Comparison of ENCODE assay signal across 9 cellular contexts in the genomic region with DNA sequence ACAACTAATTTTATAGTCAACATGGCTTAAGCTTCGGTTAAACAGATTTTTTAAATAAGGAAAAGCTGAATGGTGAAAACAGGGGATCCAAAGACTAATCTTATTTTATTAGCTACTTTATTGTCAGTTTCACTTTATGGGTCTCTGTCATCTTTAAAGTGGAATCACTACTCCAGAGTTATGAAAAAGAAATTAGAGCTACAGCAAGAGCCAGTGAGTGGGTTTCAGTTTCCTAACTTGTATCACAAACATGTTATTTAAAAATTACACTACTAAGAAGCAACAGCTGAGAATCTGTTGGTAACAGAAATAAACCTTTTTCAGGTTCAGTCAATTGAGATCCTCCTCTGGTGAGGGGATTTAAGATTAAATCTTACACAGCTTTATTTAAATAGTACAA. TPM values are rescaled to one million over a fixed set of nuclear protein-coding genes. Genes with fewer than 3 reads are reported as not detected.
DNase-seq lines count a peak whose midpoint lies in the region; ATAC-seq lines count a peak whose summit lies in the region.
"Had no signal": no experiment of that assay in that cellular context is flagged by ENCODE, and none has a peak within 500 bp of the region (broad histone marks: within the 10 kb centered on the region; RNA-seq: fewer than 3 reads in every experiment).

No MANE protein-coding gene starts in this region.

- H3K4me3 Mint-ChIP-seq in activated T-cell treated with anti-CD3 and anti-CD28 coated beads, Interleukin-2, amount 50 U/mL, for 72 hours, result peak overlapping the region; percentile 44 to 81
- H3K4me3 Mint-ChIP-seq in stimulated activated naive CD8-positive, alpha-beta T cell treated with anti-CD3 and anti-CD28 coated beads, Interleukin-15, amount 100 ng/mL, for 72 hours, result peak overlapping the region; percentile 18 to 29

- H3K36me3 Mint-ChIP-seq in activated T-cell treated with anti-CD3 and anti-CD28 coated beads, Interleukin-2, amount 50 U/mL, for 72 hours (ENCODE audit: insufficient read depth in 2 of 2), result peaks cover 16 to 40% of the 10 kb centered on the region in 2 donors

- H3K27ac Mint-ChIP-seq in activated T-cell treated with anti-CD3 and anti-CD28 coated beads, Interleukin-2, amount 50 U/mL, for 72 hours, result peak overlapping the region; percentile 91
- H3K27ac Mint-ChIP-seq in stimulated activated naive CD8-positive, alpha-beta T cell treated with anti-CD3 and anti-CD28 coated beads, Interleukin-15, amount 100 ng/mL, for 72 hours, result peak overlapping the region in 1 of 2 donors; percentile 55

- no peaks in the 10 kb centered on the region for H3K9me3 Mint-ChIP-seq in activated T-cell treated with anti-CD3 and anti-CD28 coated beads, Interleukin-2, amount 50 U/mL, for 72 hours
- H3K9me3 Mint-ChIP-seq in stimulated activated naive CD8-positive, alpha-beta T cell treated with anti-CD3 and anti-CD28 coated beads, Interleukin-15, amount 100 ng/mL, for 72 hours, result no peaks in the 10 kb centered on the region

- peaks cover 58% of the 10 kb centered on the region for H3K4me1 Mint-ChIP-seq in activated T-cell treated with anti-CD3 and anti-CD28 coated beads, Interleukin-2, amount 50 U/mL, for 72 hours (ENCODE audit: low read depth)
- H3K4me1 Mint-ChIP-seq in stimulated activated naive CD8-positive, alpha-beta T cell treated with anti-CD3 and anti-CD28 coated beads, Interleukin-15, amount 100 ng/mL, for 72 hours, result peaks cover 42% of the 10 kb centered on the region

- H3K27me3 Mint-ChIP-seq in activated T-cell treated with anti-CD3 and anti-CD28 coated beads, Interleukin-2, amount 50 U/mL, for 72 hours (ENCODE audit: low read depth), result no peaks in the 10 kb centered on the region
- no peaks in the 10 kb centered on the region for H3K27me3 Mint-ChIP-seq in stimulated activated naive CD8-positive, alpha-beta T cell treated with anti-CD3 and anti-CD28 coated beads, Interleukin-15, amount 100 ng/mL, for 72 hours

- DNase-seq in activated T-cell treated with anti-CD3 and anti-CD28 coated beads, Interleukin-2, amount 50 U/mL, for 72 hours, result no peak
- no peak for DNase-seq in activated T-cell treated with anti-CD3 and anti-CD28 coated beads, Interleukin-2, amount 50 U/mL, for 1 hour
- peak; percentile 43 for DNase-seq in RPMI8226
- DNase-seq in stimulated activated naive CD8-positive, alpha-beta T cell treated with anti-CD3 and anti-CD28 coated beads, Interleukin-15, amount 100 ng/mL, for 72 hours, result no peak
- no peak for DNase-seq in COLO668 (lab: John Stamatoyannopoulos, UW; ENCODE audit: unreplicated experiment)
- no peak for DNase-seq in NOMO-1 (lab: John Stamatoyannopoulos, UW; ENCODE audit: unreplicated experiment in 2 of 2)
- DNase-seq in NCI-H146 treated with DMSO at 0.1 percent for 48 hours (lab: John Stamatoyannopoulos, UW; ENCODE audit: unreplicated experiment), result no peak
- DNase-seq: stimulated activated CD4-positive, alpha-beta T cell treated with anti-CD3 and anti-CD28 coated beads, Interleukin-1b, Interleukin-23, amount 100 ng/mL, for 48 hours had no signal

- ATAC-seq in activated T-cell treated with anti-CD3 and anti-CD28 coated beads, Interleukin-2, amount 50 U/mL, for 72 hours (replicated peaks in 1 of 2), result peak; percentile 34 to 51
- ATAC-seq in HG02763 (IDR thresholded peaks at IDR 0.05; ENCODE audit: unreplicated experiment), result peak; percentile 69
- peak; percentile 69 for ATAC-seq in stimulated activated naive CD8-positive, alpha-beta T cell treated with anti-CD3 and anti-CD28 coated beads, Interleukin-15, amount 100 ng/mL, for 72 hours

RNA-seq across cellular contexts. Expression of a gene that starts 10.0 kb away (rescaled TPM):
- total RNA-seq in activated T-cell treated with anti-CD3 and anti-CD28 coated beads, Interleukin-2, amount 50 U/mL, for 72 hours, result 10 to 100 TPM; 71.1 to 71.6 TPM

RNA-seq across cellular contexts. Expression of a gene that starts 50.7 kb away (rescaled TPM):
- total RNA-seq in activated T-cell treated with anti-CD3 and anti-CD28 coated beads, Interleukin-2, amount 50 U/mL, for 72 hours, result 10 to 100 TPM; 33.7 to 36.9 TPM
